ENCODE assay signal across 22 cellular contexts in the genomic region with DNA sequence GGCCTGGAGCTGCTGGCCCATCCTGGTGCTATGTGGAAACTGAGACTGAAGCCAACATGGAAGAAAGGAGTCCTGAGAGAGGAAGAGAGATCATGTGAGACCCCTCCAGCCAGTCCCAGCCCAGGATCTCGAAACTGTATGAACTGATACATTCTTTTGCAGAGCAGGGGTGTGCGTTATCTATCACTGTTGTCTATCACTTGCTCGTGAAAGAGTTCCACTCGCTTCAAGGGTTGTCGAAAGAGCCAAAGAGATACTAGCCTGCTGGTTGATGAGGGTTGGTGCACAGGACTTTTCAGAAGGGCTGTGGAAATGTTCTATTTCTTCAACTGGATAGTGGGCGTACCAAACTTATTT.
DNase-seq lines count a peak whose midpoint lies in the region; ATAC-seq, FAIRE-seq and TF ChIP-seq lines count a peak whose summit lies in the region.
"Had no signal": no experiment of that assay in that cellular context is flagged by ENCODE, and none has a peak within 500 bp of the region (broad histone marks: within the 10 kb centered on the region; RNA-seq: fewer than 3 reads in every experiment).

No MANE protein-coding gene starts in this region.

- no peaks in the 10 kb centered on the region for H3K36me3 Mint-ChIP-seq in glutamatergic neuron (ENCODE audit: unreplicated experiment)
- H3K36me3 Mint-ChIP-seq: CD8-positive, alpha-beta memory T cell had no signal

- no peak overlapping the region for H2AFZ ChIP-seq in HepG2 (ENCODE audit: low read length)
- peak overlapping the region; percentile 76 for H2AFZ ChIP-seq in neuronal stem cell (ENCODE audit: low read length)

- H3K4ac ChIP-seq in neuronal stem cell (ENCODE audit: low read length), result no peak overlapping the region

- no peak overlapping the region for H3K9ac ChIP-seq in HepG2 (ENCODE audit: insufficient read depth, low read depth, low read length)
- H3K9ac ChIP-seq in neuronal stem cell (ENCODE audit: low read depth, low read length, poor library complexity), result no peak overlapping the region
- H3K9ac ChIP-seq: BLaER1, KMS-11 had no signal

- H2BK120ac ChIP-seq in neuronal stem cell (ENCODE audit: low read depth, low read length), result no peak overlapping the region

- no peaks in the 10 kb centered on the region for H4K20me1 ChIP-seq in HepG2 (ENCODE audit: insufficient read depth, low read length)
- H4K20me1 ChIP-seq: BLaER1 had no signal

- no peaks in the 10 kb centered on the region for H3K79me1 ChIP-seq in neuronal stem cell (ENCODE audit: low read depth, low read length)

- no peaks in the 10 kb centered on the region for H3K79me2 ChIP-seq in HepG2 (ENCODE audit: insufficient read depth, low read length)

- no peak overlapping the region for H3K14ac ChIP-seq in neuronal stem cell (ENCODE audit: low read length)

- H2BK12ac ChIP-seq in neuronal stem cell (ENCODE audit: low read length), result no peak overlapping the region

- no peak overlapping the region for H4K8ac ChIP-seq in neuronal stem cell (ENCODE audit: low read depth, low read length)

- H3K4me1 Mint-ChIP-seq in glutamatergic neuron (ENCODE audit: low read depth, unreplicated experiment), result peaks cover 4% of the 10 kb centered on the region
- H3K4me1 Mint-ChIP-seq: CD8-positive, alpha-beta memory T cell had no signal

- no peak overlapping the region for H3K23ac ChIP-seq in neuronal stem cell (ENCODE audit: low read depth, low read length, poor library complexity)

- H3K4me3 ChIP-seq in cardiac muscle cell, result no peak overlapping the region
- no peak overlapping the region for H3K4me3 ChIP-seq in HepG2 (replicated peaks in 1 of 3; ENCODE audit: insufficient read depth in 1 of 3, low read depth in 2 of 3, low read length in 3 of 3)
- H3K4me3 ChIP-seq in neuronal stem cell (ENCODE audit: low read length in 2 of 2), result no peak overlapping the region
- H3K4me3 ChIP-seq: BLaER1, MG63 had no signal

- H3K27ac ChIP-seq in cardiac muscle cell (peak overlapping the region; percentile 68), HepG2 (ENCODE audit: extremely low read length, insufficient read depth, low read length) (peak overlapping the region; percentile 48), neuronal stem cell (replicated peaks; ENCODE audit: low read length) (no peak overlapping the region)
- H3K27ac ChIP-seq: BLaER1, KMS-11 had no signal

- in situ Hi-C loops in HepG2 (cut with HindIII; ENCODE audit: extremely low pct_ligation_motif_present, low pct_unique_long_range_greater_than_20kb), result no loop called here

- no peak overlapping the region for H2BK5ac ChIP-seq in neuronal stem cell (ENCODE audit: low read length)

- H3K27me3 ChIP-seq in cardiac muscle cell, result no peaks in the 10 kb centered on the region
- no peaks in the 10 kb centered on the region for H3K27me3 ChIP-seq in HepG2 (ENCODE audit: control insufficient read depth in 1 of 2, insufficient read depth in 2 of 2, low read length in 2 of 2)
- H3K27me3 ChIP-seq in neuronal stem cell (ENCODE audit: control insufficient read depth in 3 of 3, insufficient read depth in 3 of 3, low read depth in 1 of 3, low read length in 3 of 3), result no peaks in the 10 kb centered on the region
- H3K27me3 ChIP-seq: BLaER1, MG63 had no signal

- BruUV-seq in HepG2 (replicated peaks; lab: Mats Ljungman, UMichigan), result no TSS peak

- ATAC-seq in Right ventricle myocardium superior (ENCODE audit: poor library complexity) (no peak), HepG2 (no peak)
- ATAC-seq: Panc1 had no signal

- no peaks in the 10 kb centered on the region for H3K36me3 ChIP-seq in cardiac muscle cell
- H3K36me3 ChIP-seq in HepG2 (replicated peaks in 1 of 2; ENCODE audit: control insufficient read depth in 1 of 2, insufficient read depth in 2 of 2, low read length in 2 of 2), result no peaks in the 10 kb centered on the region
- H3K36me3 ChIP-seq in neuronal stem cell (replicated peaks in 1 of 2; ENCODE audit: control insufficient read depth in 2 of 2, insufficient read depth in 2 of 2, low read length in 2 of 2), result no peaks in the 10 kb centered on the region
- H3K36me3 ChIP-seq: BLaER1, MG63 had no signal

- no peak for TF ChIP-seq POLR2A in HepG2 (IDR thresholded peaks at IDR 0.05; ENCODE audit: insufficient read depth in 1 of 2, low read depth in 2 of 2, low read length in 2 of 2)

- H3K4me1 ChIP-seq in cardiac muscle cell (ENCODE audit: low read depth), result peaks cover 21% of the 10 kb centered on the region
- peaks cover 69% of the 10 kb centered on the region for H3K4me1 ChIP-seq in HepG2 (ENCODE audit: insufficient read depth, low read length)
- H3K4me1 ChIP-seq in neuronal stem cell (ENCODE audit: control insufficient read depth in 2 of 2, insufficient read depth in 1 of 2, low read depth in 1 of 2, low read length in 2 of 2), result peaks cover 3 to 15% of the 10 kb centered on the region in 2 donors
- H3K4me1 ChIP-seq: BLaER1 had no signal

- H3K27ac Mint-ChIP-seq in glutamatergic neuron (ENCODE audit: unreplicated experiment), result no peak overlapping the region
- H3K27ac Mint-ChIP-seq: CD8-positive, alpha-beta memory T cell had no signal

- CTCF ChIA-PET in HepG2 (lab: Yijun Ruan, JAX; ENCODE audit: low intra/inter-chr PET ratio, low total read pairs), result no interaction called here

- H2AK5ac ChIP-seq in neuronal stem cell (ENCODE audit: low read depth, low read length), result no peak overlapping the region

- no peak for TF ChIP-seq RAD21 in HepG2 (CRISPR knock-in tag; IDR thresholded peaks at IDR 0.05)

- POLR2A ChIA-PET in HepG2 (lab: Yijun Ruan, JAX), result interaction anchor here (0.7 kb wide), 1 partner anchor 262 kb away, joined by 3 read pairs; no protein-coding TSS in a partner anchor

- 98% methylated on average over 6 of the region's 6 CpGs for WGBS in HepG2 (ENCODE audit: low lambda C conversion rate)
- no CpG with 5 or more reads among the region's 6 CpGs for WGBS in neuronal stem cell (ENCODE audit: extremely low coverage in 2 of 2, insufficient read length in 2 of 2, insufficient replicate concordance in 1 of 2), 2 donors

- H3K9me3 ChIP-seq in cardiac muscle cell (ENCODE audit: low read depth) (no peaks in the 10 kb centered on the region), HepG2 (ENCODE audit: low read length) (no peaks in the 10 kb centered on the region), neuronal stem cell (replicated peaks in 1 of 2; ENCODE audit: control insufficient read depth in 2 of 2, insufficient read depth in 1 of 2, low read depth in 1 of 2, low read length in 2 of 2) (no peaks in the 10 kb centered on the region)
- H3K9me3 ChIP-seq: BLaER1, MG63 had no signal

- no peak overlapping the region for H4K91ac ChIP-seq in neuronal stem cell (ENCODE audit: low read depth, low read length, poor library complexity)

- no peak overlapping the region for H3K4me2 ChIP-seq in HepG2 (ENCODE audit: low read depth, low read length)
- no peak overlapping the region for H3K4me2 ChIP-seq in neuronal stem cell (ENCODE audit: insufficient read depth, low read length, poor library complexity, severe bottlenecking)
- H3K4me2 ChIP-seq: BLaER1, KMS-11 had no signal

- peaks cover 4% of the 10 kb centered on the region for H3K27me3 Mint-ChIP-seq in glutamatergic neuron (ENCODE audit: unreplicated experiment)

- H3K18ac ChIP-seq in neuronal stem cell (ENCODE audit: low read length), result no peak overlapping the region

- intact Hi-C loops in Right ventricle myocardium superior (cut with DNase I) (no loop called here), HepG2 (cut with micrococcal nuclease; ENCODE audit: unreplicated experiment) (no loop called here), head of caudate nucleus (cut with DNase I) (no loop called here)

- H3K4me3 Mint-ChIP-seq in glutamatergic neuron (ENCODE audit: unreplicated experiment), result no peak overlapping the region
- H3K4me3 Mint-ChIP-seq: CD8-positive, alpha-beta memory T cell had no signal

- no peak overlapping the region for H2BK15ac ChIP-seq in neuronal stem cell (ENCODE audit: low read length)

- TF ChIP-seq EP300 in HepG2 (IDR thresholded peaks at IDR 0.05; ENCODE audit: low read depth in 2 of 2, low read length in 2 of 2), result no peak
- no peak for TF ChIP-seq EP300 in HepG2 (CRISPR knock-in tag; IDR thresholded peaks at IDR 0.05; ENCODE audit: borderline replicate concordance)

- H3K9me3 Mint-ChIP-seq in glutamatergic neuron (ENCODE audit: unreplicated experiment), result no peaks in the 10 kb centered on the region

- no peak for FAIRE-seq in HepG2 (lab: Jason Lieb, UNC)
- FAIRE-seq: HTR-8/SVneo had no signal

- DNase-seq in cardiac muscle cell (ENCODE audit: low read depth in 1 of 2, low spot score in 1 of 2) (peak in 1 of 2 donors; percentile 20), Right ventricle myocardium superior (no peak), HepG2 (ENCODE audit: low spot score) (no peak), neuronal stem cell (ENCODE audit: low spot score) (no peak), head of caudate nucleus (no peak), HPDE6-E6E7 (ENCODE audit: extremely low spot score) (no peak), glutamatergic neuron (no peak), SHP77 (lab: John Stamatoyannopoulos, UW) (no peak)
- DNase-seq: 8988T; CD8-positive, alpha-beta memory T cell; DMS153; EL; MG63; NCI-H1105 treated with DMSO at 0.1 percent for 48 hours; NCI-H187 treated with DMSO at 0.1 percent for 48 hours; NCI-H2171; NCI-H774; SHP77 treated with DMSO at 0.1 percent for 48 hours had no signal

- TF ChIP-seq CTCF in cardiac muscle cell (IDR thresholded peaks at IDR 0.05; ENCODE audit: low read depth, low read length) (no peak), HepG2 (CRISPR knock-in tag; IDR thresholded peaks at IDR 0.05) (no peak), glutamatergic neuron (IDR thresholded peaks at IDR 0.05; ENCODE audit: partially characterized antibody, unreplicated experiment) (no peak)

TF ChIP-seq in HepG2, 621 proteins besides CTCF, POLR2A, EP300 and RAD21:
- no peak for TF ChIP-seq DRAP1 (CRISPR knock-in tag; IDR thresholded peaks at IDR 0.05)
